ENCODE assay signal across 8 cellular contexts in genomic region chr2:85648619-85649018, GRCh38.
DNase-seq lines count a peak whose midpoint lies in the region; ATAC-seq and TF ChIP-seq lines count a peak whose summit lies in the region.

No MANE protein-coding gene starts in this region.

- ATAC-seq in HG02610 (IDR thresholded peaks at IDR 0.05; ENCODE audit: unreplicated experiment), result peak; percentile 30
- ATAC-seq in GM21447 (IDR thresholded peaks at IDR 0.05; ENCODE audit: unreplicated experiment), result no peak

- DNase-seq in DMS114 treated with DMSO at 0.1 percent for 48 hours (lab: John Stamatoyannopoulos, UW; ENCODE audit: unreplicated experiment), result peak; percentile 21
- DNase-seq in kidney tubule cell (ENCODE audit: low spot score), result peak; percentile 32
- no peak for DNase-seq in NCI-H1930 (lab: John Stamatoyannopoulos, UW)
- DNase-seq in DMS79 (lab: John Stamatoyannopoulos, UW), result no peak
- DNase-seq in stimulated activated CD4-positive, alpha-beta T cell treated with anti-CD3 and anti-CD28 coated beads, Interleukin-4, amount 100 ng/mL, for 24 hours, result no peak

- H3K27ac ChIP-seq in VCaP, result no peak overlapping the region

- TF ChIP-seq CTCF in VCaP (conservative IDR thresholded peaks at IDR 0.05), result peak; percentile 70

Comparison
In these comparisons a context has a peak if more than half of its experiments do, and no peak if none do; other contexts are left out.
1. DNase-seq: peak in DMS114 treated with DMSO at 0.1 percent for 48 hours (single experiment) and kidney tubule cell (single experiment); none in NCI-H1930 (0 of 2), DMS79 (single experiment) and stimulated activated CD4-positive, alpha-beta T cell treated with anti-CD3 and anti-CD28 coated beads, Interleukin-4, amount 100 ng/mL, for 24 hours (single experiment).